2 cellular contexts compared by ENCODE assay signal in the genomic region with DNA sequence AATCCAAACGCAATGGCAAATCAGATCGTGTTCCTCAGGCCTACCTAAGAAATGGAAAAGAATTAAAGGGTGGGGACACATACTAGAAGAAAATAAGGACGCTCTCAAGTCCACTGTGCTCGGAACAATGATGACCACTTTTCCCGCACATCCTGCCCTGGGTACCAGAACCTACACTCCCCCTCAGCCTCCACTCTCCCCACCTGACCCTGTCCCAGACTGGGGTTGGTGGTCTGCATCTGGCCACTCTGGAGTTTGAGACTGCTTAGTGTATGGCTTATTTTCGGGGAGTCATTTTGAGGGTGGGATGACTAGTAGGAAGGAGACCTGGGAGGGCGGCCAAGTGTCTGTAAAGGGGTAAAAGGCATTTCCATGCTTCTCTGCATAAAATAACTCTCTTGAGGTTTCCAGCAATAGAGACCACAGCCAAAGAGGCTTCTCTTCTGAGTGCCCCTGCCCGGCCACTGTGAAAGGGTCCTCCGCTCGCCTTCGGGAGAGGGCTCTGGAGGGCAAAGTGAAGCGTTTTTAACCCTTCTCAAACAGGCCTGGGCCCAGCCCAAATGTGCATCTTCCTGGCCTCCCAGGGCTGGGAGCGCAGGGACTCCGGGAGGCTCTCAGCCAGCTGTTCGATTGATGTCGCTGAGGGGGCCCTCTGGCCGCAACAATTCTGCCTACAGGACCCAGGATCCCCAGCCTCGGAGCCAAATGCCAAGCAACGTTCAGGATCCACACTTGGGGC.
A peak's percentile ranks its signal among the peaks of the same experiment; 100 is the strongest.
TF ChIP-seq lines count a peak whose summit lies in the region.

No MANE protein-coding gene starts in this region.

TF ChIP-seq in SK-N-SH, 30 proteins besides CTCF, POLR2A, EP300 and RAD21 (continued from another document):
- TF ChIP-seq, protein P1, sequence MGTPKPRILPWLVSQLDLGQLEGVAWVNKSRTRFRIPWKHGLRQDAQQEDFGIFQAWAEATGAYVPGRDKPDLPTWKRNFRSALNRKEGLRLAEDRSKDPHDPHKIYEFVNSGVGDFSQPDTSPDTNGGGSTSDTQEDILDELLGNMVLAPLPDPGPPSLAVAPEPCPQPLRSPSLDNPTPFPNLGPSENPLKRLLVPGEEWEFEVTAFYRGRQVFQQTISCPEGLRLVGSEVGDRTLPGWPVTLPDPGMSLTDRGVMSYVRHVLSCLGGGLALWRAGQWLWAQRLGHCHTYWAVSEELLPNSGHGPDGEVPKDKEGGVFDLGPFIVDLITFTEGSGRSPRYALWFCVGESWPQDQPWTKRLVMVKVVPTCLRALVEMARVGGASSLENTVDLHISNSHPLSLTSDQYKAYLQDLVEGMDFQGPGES (IDR thresholded peaks at IDR 0.05; ENCODE audit: low read depth, low read length), result no peak
- TF ChIP-seq, protein P2, sequence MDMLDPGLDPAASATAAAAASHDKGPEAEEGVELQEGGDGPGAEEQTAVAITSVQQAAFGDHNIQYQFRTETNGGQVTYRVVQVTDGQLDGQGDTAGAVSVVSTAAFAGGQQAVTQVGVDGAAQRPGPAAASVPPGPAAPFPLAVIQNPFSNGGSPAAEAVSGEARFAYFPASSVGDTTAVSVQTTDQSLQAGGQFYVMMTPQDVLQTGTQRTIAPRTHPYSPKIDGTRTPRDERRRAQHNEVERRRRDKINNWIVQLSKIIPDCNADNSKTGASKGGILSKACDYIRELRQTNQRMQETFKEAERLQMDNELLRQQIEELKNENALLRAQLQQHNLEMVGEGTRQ (IDR thresholded peaks at IDR 0.05; ENCODE audit: borderline replicate concordance, low read depth, low read length), result no peak
- no peak for TF ChIP-seq NRF1 (IDR thresholded peaks at IDR 0.05; ENCODE audit: low read depth, low read length)
- 0 out of 2 replicates have a peak, but pooled peaks have one; percentile 58 for TF ChIP-seq EZH2phosphoT487 (IDR thresholded peaks at IDR 0.05; ENCODE audit: borderline replicate concordance, low read depth)

TF ChIP-seq in SK-N-SH treated with all-trans-retinoic acid at 6 μM for 48 hours, 23 proteins besides CTCF, POLR2A, EP300 and RAD21 (continued from another document):
- TF ChIP-seq, protein P3, sequence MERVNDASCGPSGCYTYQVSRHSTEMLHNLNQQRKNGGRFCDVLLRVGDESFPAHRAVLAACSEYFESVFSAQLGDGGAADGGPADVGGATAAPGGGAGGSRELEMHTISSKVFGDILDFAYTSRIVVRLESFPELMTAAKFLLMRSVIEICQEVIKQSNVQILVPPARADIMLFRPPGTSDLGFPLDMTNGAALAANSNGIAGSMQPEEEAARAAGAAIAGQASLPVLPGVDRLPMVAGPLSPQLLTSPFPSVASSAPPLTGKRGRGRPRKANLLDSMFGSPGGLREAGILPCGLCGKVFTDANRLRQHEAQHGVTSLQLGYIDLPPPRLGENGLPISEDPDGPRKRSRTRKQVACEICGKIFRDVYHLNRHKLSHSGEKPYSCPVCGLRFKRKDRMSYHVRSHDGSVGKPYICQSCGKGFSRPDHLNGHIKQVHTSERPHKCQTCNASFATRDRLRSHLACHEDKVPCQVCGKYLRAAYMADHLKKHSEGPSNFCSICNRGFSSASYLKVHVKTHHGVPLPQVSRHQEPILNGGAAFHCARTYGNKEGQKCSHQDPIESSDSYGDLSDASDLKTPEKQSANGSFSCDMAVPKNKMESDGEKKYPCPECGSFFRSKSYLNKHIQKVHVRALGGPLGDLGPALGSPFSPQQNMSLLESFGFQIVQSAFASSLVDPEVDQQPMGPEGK (CRISPR knock-in tag; IDR thresholded peaks at IDR 0.05; ENCODE audit: borderline replicate concordance), result no peak
- TF ChIP-seq OSR1 (CRISPR knock-in tag; IDR thresholded peaks at IDR 0.05) (no peak), GLIS3 (CRISPR knock-in tag; IDR thresholded peaks at IDR 0.05) (no peak), CREB5 (CRISPR knock-in tag; IDR thresholded peaks at IDR 0.05; ENCODE audit: low read depth) (no peak), POU6F1 (CRISPR knock-in tag; IDR thresholded peaks at IDR 0.05; ENCODE audit: borderline replicate concordance, low read depth) (no peak), ZC3H10 (CRISPR knock-in tag; IDR thresholded peaks at IDR 0.05) (no peak), ZNF565 (CRISPR knock-in tag; conservative IDR thresholded peaks at IDR 0.05; ENCODE audit: low read depth) (no peak), TCF4 (CRISPR knock-in tag; IDR thresholded peaks at IDR 0.05; ENCODE audit: borderline replicate concordance) (no peak), CSDC2 (CRISPR knock-in tag; IDR thresholded peaks at IDR 0.05) (no peak), CSRNP3 (CRISPR knock-in tag; IDR thresholded peaks at IDR 0.05) (no peak), BACH2 (CRISPR knock-in tag; IDR thresholded peaks at IDR 0.05; ENCODE audit: borderline replicate concordance) (no peak), SNAI2 (CRISPR knock-in tag; IDR thresholded peaks at IDR 0.05) (no peak)
TF ChIP-seq in SK-N-SH treated with all-trans-retinoic acid at 6 μM for 48 hours: peak in this region for 0.
